ENCODE assay signal across 8 cellular contexts in the genomic region with DNA sequence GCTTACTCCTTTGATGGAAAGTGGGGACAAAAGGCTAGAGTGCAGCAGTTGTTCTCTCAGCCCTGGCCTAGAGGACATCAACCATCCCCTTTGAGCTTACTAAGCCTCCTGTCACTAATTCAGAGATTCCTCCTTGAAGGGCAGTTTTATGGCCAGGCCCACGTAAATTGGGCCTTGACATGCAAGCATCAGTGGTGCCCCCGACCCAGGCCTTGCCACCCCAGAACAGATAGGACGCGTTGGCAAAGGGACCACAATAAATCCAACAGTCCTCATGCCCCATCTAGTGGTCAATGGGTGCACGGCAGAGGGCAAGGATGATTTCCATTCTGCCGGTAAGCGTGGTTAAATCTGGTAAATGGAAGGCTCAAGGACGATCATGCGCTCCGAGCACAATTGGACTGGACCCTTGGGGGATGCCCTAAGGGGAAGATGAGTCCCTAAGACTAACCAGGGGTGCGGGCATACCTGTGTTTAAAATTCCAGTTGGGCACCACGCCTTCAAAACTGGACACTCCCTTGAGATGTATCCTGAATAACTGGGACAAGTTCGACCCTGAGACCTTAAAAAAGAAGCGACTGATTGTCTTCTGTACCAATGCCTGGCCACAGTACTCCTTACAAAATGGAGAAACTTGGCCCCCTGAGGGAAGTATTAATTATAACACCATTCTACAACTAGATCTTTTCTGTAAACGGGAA. TPM values are rescaled to one million over a fixed set of nuclear protein-coding genes. Genes with fewer than 3 reads are reported as not detected.
DNase-seq lines count a peak whose midpoint lies in the region; ATAC-seq and TF ChIP-seq lines count a peak whose summit lies in the region.

No MANE protein-coding gene starts in this region.

- H3K9me3 Mint-ChIP-seq in CD8-positive, alpha-beta memory T cell, result peaks cover 0 to 3% (median 0%) of the 10 kb centered on the region in 5 donors
- H3K9me3 Mint-ChIP-seq in activated naive CD4-positive, alpha-beta T cell treated with anti-CD3 and anti-CD28 coated beads, Interleukin-2, amount 10 ng/mL, durations not matched to agents 7 days and 5 days, result no peaks in the 10 kb centered on the region

- H3K36me3 ChIP-seq in CD8-positive, alpha-beta memory T cell (ENCODE audit: insufficient read depth, low read length), result no peaks in the 10 kb centered on the region
- H3K36me3 ChIP-seq in SJSA1 (no peaks in the 10 kb centered on the region), prostate gland (no peaks in the 10 kb centered on the region), aorta (ENCODE audit: control insufficient read depth in 1 of 2, insufficient read depth in 2 of 2, low read length in 1 of 2) (no peaks in the 10 kb centered on the region)

- CTCF ChIA-PET in CD8-positive, alpha-beta memory T cell (lab: Charles Lee), result interaction anchor here (0.9 to 1.0 kb wide), 2 partner anchors 13 to 15 kb away, joined by 3 to 4 read pairs; no protein-coding TSS in a partner anchor
- CTCF ChIA-PET in activated naive CD4-positive, alpha-beta T cell treated with anti-CD3 and anti-CD28 coated beads, Interleukin-2, amount 10 ng/mL, durations not matched to agents 7 days and 5 days (lab: Charles Lee), result interaction anchor here (0.8 to 1.0 kb wide), 7 partner anchors 9 to 333 kb away, joined by 3 to 7 read pairs (median 3); no protein-coding TSS in a partner anchor

- H3K27ac ChIP-seq in CD8-positive, alpha-beta memory T cell (ENCODE audit: low read depth, low read length), result no peak overlapping the region
- H3K27ac ChIP-seq in SJSA1, result no peak overlapping the region
- no peak overlapping the region for H3K27ac ChIP-seq in prostate gland
- no peak overlapping the region for H3K27ac ChIP-seq in aorta (ENCODE audit: low read depth in 1 of 2, low read length in 2 of 2)

- 52% methylated on average over 15 of the region's 15 CpGs for WGBS in prostate gland
- WGBS in aorta, 2 donors, result 37 to 40% methylated on average over 15 of the region's 15 CpGs

- H3K9me3 ChIP-seq in CD8-positive, alpha-beta memory T cell (ENCODE audit: low read length), result no peaks in the 10 kb centered on the region
- no peaks in the 10 kb centered on the region for H3K9me3 ChIP-seq in SJSA1 (replicated peaks)
- no peaks in the 10 kb centered on the region for H3K9me3 ChIP-seq in prostate gland
- H3K9me3 ChIP-seq in aorta (ENCODE audit: control insufficient read depth, low read length), result no peaks in the 10 kb centered on the region

- peak; percentile 83 for ATAC-seq in GM19328 (IDR thresholded peaks at IDR 0.05; ENCODE audit: unreplicated experiment)
- ATAC-seq in HG03460 (IDR thresholded peaks at IDR 0.05; ENCODE audit: unreplicated experiment), result peak; percentile 90
- peak; percentile 88 for ATAC-seq in aorta (ENCODE audit: low FRiP score)

- no peak overlapping the region for H3K4me3 ChIP-seq in CD8-positive, alpha-beta memory T cell (ENCODE audit: low read length)
- H3K4me3 ChIP-seq in SJSA1 (no peak overlapping the region), prostate gland (no peak overlapping the region), aorta (ENCODE audit: low read length in 2 of 2) (no peak overlapping the region)

- peaks cover 45 to 86% (median 77%) of the 10 kb centered on the region in 3 donors for H3K4me1 Mint-ChIP-seq in CD8-positive, alpha-beta memory T cell
- peaks cover 10% of the 10 kb centered on the region for H3K4me1 Mint-ChIP-seq in activated naive CD4-positive, alpha-beta T cell treated with anti-CD3 and anti-CD28 coated beads, Interleukin-2, amount 10 ng/mL, durations not matched to agents 7 days and 5 days

- intact Hi-C loops in head of caudate nucleus (cut with DNase I), result no loop called here
- intact Hi-C loops in prostate gland (cut with DNase I), result no loop called here
- intact Hi-C loops in aorta (cut with DNase I), result loop anchor here (2.0 to 10.0 kb wide), 5 partner anchors 37 to 642 kb away; no protein-coding TSS in a partner anchor

- peak; percentile 38 to 72 (median 47) for DNase-seq in CD8-positive, alpha-beta memory T cell
- DNase-seq in SJSA1 (ENCODE audit: low read depth in 1 of 2, low spot score in 2 of 2) (peak; percentile 32 to 55), head of caudate nucleus (peak; percentile 16 to 89 (median 69)), prostate gland (ENCODE audit: low spot score) (peak; percentile 23), aorta (peak; percentile 55 to 82)
- peak; percentile 73 for DNase-seq in activated naive CD4-positive, alpha-beta T cell treated with anti-CD3 and anti-CD28 coated beads, Interleukin-2, amount 10 ng/mL, durations not matched to agents 7 days and 5 days

- POLR2A ChIA-PET in CD8-positive, alpha-beta memory T cell (lab: Charles Lee), result no interaction called here

- peak overlapping the region in 3 of 7 donors; percentile 25 to 46 (median 37) for H3K4me3 Mint-ChIP-seq in CD8-positive, alpha-beta memory T cell
- H3K4me3 Mint-ChIP-seq in activated naive CD4-positive, alpha-beta T cell treated with anti-CD3 and anti-CD28 coated beads, Interleukin-2, amount 10 ng/mL, durations not matched to agents 7 days and 5 days, result no peak overlapping the region

- peak; percentile 56 to 69 (median 61) for TF ChIP-seq CTCF in prostate gland (IDR thresholded peaks at IDR 0.05)

- peaks cover 0 to 25% (median 7%) of the 10 kb centered on the region in 3 donors for H3K36me3 Mint-ChIP-seq in CD8-positive, alpha-beta memory T cell
- peaks cover 13% of the 10 kb centered on the region for H3K36me3 Mint-ChIP-seq in activated naive CD4-positive, alpha-beta T cell treated with anti-CD3 and anti-CD28 coated beads, Interleukin-2, amount 10 ng/mL, durations not matched to agents 7 days and 5 days

- H3K27me3 Mint-ChIP-seq in CD8-positive, alpha-beta memory T cell, result no peaks in the 10 kb centered on the region
- no peaks in the 10 kb centered on the region for H3K27me3 Mint-ChIP-seq in activated naive CD4-positive, alpha-beta T cell treated with anti-CD3 and anti-CD28 coated beads, Interleukin-2, amount 10 ng/mL, durations not matched to agents 7 days and 5 days

- H3K4me1 ChIP-seq in CD8-positive, alpha-beta memory T cell (ENCODE audit: insufficient read depth, low read length), result peaks cover 14% of the 10 kb centered on the region
- H3K4me1 ChIP-seq in SJSA1 (replicated peaks), result no peaks in the 10 kb centered on the region
- no peaks in the 10 kb centered on the region for H3K4me1 ChIP-seq in prostate gland (replicated peaks)
- no peaks in the 10 kb centered on the region for H3K4me1 ChIP-seq in aorta (ENCODE audit: control insufficient read depth in 1 of 2, insufficient read depth in 2 of 2, low read length in 2 of 2)

- peak overlapping the region in 6 of 8 donors; percentile 75 to 87 (median 82) for H3K27ac Mint-ChIP-seq in CD8-positive, alpha-beta memory T cell
- H3K27ac Mint-ChIP-seq in activated naive CD4-positive, alpha-beta T cell treated with anti-CD3 and anti-CD28 coated beads, Interleukin-2, amount 10 ng/mL, durations not matched to agents 7 days and 5 days, result peak overlapping the region; percentile 12

- TF ChIP-seq POLR2A in prostate gland (IDR thresholded peaks at IDR 0.05), result no peak

- no peaks in the 10 kb centered on the region for H3K27me3 ChIP-seq in CD8-positive, alpha-beta memory T cell (ENCODE audit: insufficient read depth, low read length, poor library complexity, severe bottlenecking)
- no peaks in the 10 kb centered on the region for H3K27me3 ChIP-seq in SJSA1 (replicated peaks)
- H3K27me3 ChIP-seq in prostate gland (replicated peaks; ENCODE audit: insufficient read depth), result no peaks in the 10 kb centered on the region
- no peaks in the 10 kb centered on the region for H3K27me3 ChIP-seq in aorta (ENCODE audit: control insufficient read depth in 1 of 2, insufficient read depth in 2 of 2, low read length in 1 of 2)

RNA-seq across cellular contexts. Expression of a gene that starts 32.6 kb away (rescaled TPM):
- total RNA-seq in CD8-positive, alpha-beta memory T cell, result 10 to 100 TPM; 28.4 to 29.1 TPM
- polyA plus RNA-seq in CD8-positive, alpha-beta memory T cell, result 32.1 TPM
- 6.5 and 12.7 TPM in 2 replicates for total RNA-seq in SJSA1 (2014; rRNA removed; shearing (Covaris generic))
- total RNA-seq in prostate gland (10 to 100 TPM in 1 of 2 donors, 1 to 10 TPM in 1; 2.7 to 33.5 TPM), aorta (10 to 100 TPM; 17.2 to 21.3 TPM)
- polyA plus RNA-seq in aorta, result 1 to 10 TPM; 1.1 to 1.7 TPM

Comparison
In these comparisons a context has a peak if more than half of its experiments do, and no peak if none do; other contexts are left out.
1. DNase-seq: peak in every context shown above with its lines; median percentile 73 in activated naive CD4-positive, alpha-beta T cell treated with anti-CD3 and anti-CD28 coated beads, Interleukin-2, amount 10 ng/mL, durations not matched to agents 7 days and 5 days; 69 in head of caudate nucleus; 68 in aorta; 47 in CD8-positive, alpha-beta memory T cell; 44 in SJSA1; 23 in prostate gland.
2. intact Hi-C loops: an anchor here in aorta (2.0 to 10.0 kb wide); none called in head of caudate nucleus and prostate gland.